Comparison of ENCODE assay signal across 8 cellular contexts in genomic region chr12:53452159-53453077, GRCh38. TPM values are rescaled to one million over a fixed set of nuclear protein-coding genes. Genes with fewer than 3 reads are reported as not detected.
A peak's percentile ranks its signal among the peaks of the same experiment; 100 is the strongest.
DNase-seq lines count a peak whose midpoint lies in the region; ATAC-seq, FAIRE-seq and TF ChIP-seq lines count a peak whose summit lies in the region.

No MANE protein-coding gene starts in this region.

- H3K27me3 ChIP-seq in esophagus squamous epithelium, result no peaks in the 10 kb centered on the region

- peak; percentile 13 for FAIRE-seq in HTR-8/SVneo (lab: Jason Lieb, UNC)

- peak overlapping the region; percentile 95 to 99 (median 98) for H3K27ac ChIP-seq in esophagus squamous epithelium

- peak overlapping the region; percentile 78 to 90 (median 85) for H3K4me3 ChIP-seq in esophagus squamous epithelium

- H3K9me3 ChIP-seq in esophagus squamous epithelium, result no peaks in the 10 kb centered on the region

- peaks cover 12 to 41% (median 20%) of the 10 kb centered on the region in 3 donors for H3K4me1 ChIP-seq in esophagus squamous epithelium

- intact Hi-C loops in esophagus squamous epithelium (cut with DNase I), result loop anchor here (10.0 kb wide), 1 partner anchor 52 kb away; the partner anchor contains the start of genes NPFF and TARBP2

- WGBS in esophagus squamous epithelium, 2 donors, result 0% methylated on average over 2 to 31 of the region's 82 CpGs

- ATAC-seq in HG02678 (IDR thresholded peaks at IDR 0.05; ENCODE audit: unreplicated experiment), result no peak

- TF ChIP-seq CTCF in GM12872 (IDR thresholded peaks at IDR 0.05; ENCODE audit: insufficient read depth, low read depth, low read length), result peak; percentile 36; the same call in 1 of the 3 replicates
- TF ChIP-seq CTCF in esophagus squamous epithelium (IDR thresholded peaks at IDR 0.05), result peak in 5 of 6 experiments; percentile 13 to 59 (median 22)

- peaks cover 19 to 53% (median 30%) of the 10 kb centered on the region in 3 donors for H3K36me3 ChIP-seq in esophagus squamous epithelium

- no peak for TF ChIP-seq POLR2A in esophagus squamous epithelium (IDR thresholded peaks at IDR 0.05)

- peak; percentile 71 for DNase-seq in HTR-8/SVneo (ENCODE audit: insufficient read length, low spot score)
- peak; percentile 82 for DNase-seq in OCI-M1 (lab: John Stamatoyannopoulos, UW)
- DNase-seq in activated T-helper 1 cell treated with Interleukin-2 at 50 U/mL for 16 hours (ENCODE audit: low read depth), result peak; percentile 65
- DNase-seq in esophagus squamous epithelium (lab: John Stamatoyannopoulos, UW), result peak; percentile 49
- peak; percentile 89 for DNase-seq in myocyte (ENCODE audit: low read depth)
- DNase-seq in stimulated activated CD8-positive, alpha-beta memory T cell treated with anti-CD3 and anti-CD28 coated beads, Interleukin-7, amount 100 ng/mL, for 1 hour (ENCODE audit: low read depth in 2 of 2), result peak; percentile 61 to 67

RNA-seq across cellular contexts. Expression of gene PCBP2, which starts 0.5 kb away (rescaled TPM):
- total RNA-seq in esophagus squamous epithelium (100 to 1,000 TPM; 202 to 400 (median 287) TPM), myocyte (141 and 158 TPM in 2 replicates)
- polyA plus RNA-seq in myocyte (2012), result 670 TPM

RNA-seq across cellular contexts. Expression of gene PRR13, which starts 10.9 kb away (rescaled TPM):
- 10 to 100 TPM; 24.9 to 72.9 (median 51.1) TPM for total RNA-seq in esophagus squamous epithelium
- total RNA-seq in myocyte, result 45.8 and 48.3 TPM in 2 replicates
- 136 TPM for polyA plus RNA-seq in myocyte (2012)

RNA-seq across cellular contexts. Expression of gene AMHR2, which starts 28.8 kb away (rescaled TPM):
- total RNA-seq in esophagus squamous epithelium, result under 1 TPM in 1 of 4 donors, not detected in 3; 0.76 TPM
- total RNA-seq in myocyte, result not detected in 2 replicates
- polyA plus RNA-seq in myocyte (2012), result not detected

RNA-seq across cellular contexts. Expression of gene MAP3K12, which starts 46.8 kb away (rescaled TPM):
- total RNA-seq in esophagus squamous epithelium (1 to 10 TPM in 3 of 4 donors, under 1 TPM in 1; 0.80 to 8.4 (median 2.7) TPM), myocyte (17.0 and 25.5 TPM in 2 replicates)
- 20.6 TPM for polyA plus RNA-seq in myocyte (2012)

RNA-seq across cellular contexts. Expression of gene TARBP2, which starts 48.7 kb away (rescaled TPM):
- total RNA-seq in esophagus squamous epithelium (10 to 100 TPM; 19.5 to 25.9 (median 22.7) TPM), myocyte (23.7 and 30.0 TPM in 2 replicates)
- 27.8 TPM for polyA plus RNA-seq in myocyte (2012)
